1 cellular context compared by ENCODE assay signal in the genomic region with DNA sequence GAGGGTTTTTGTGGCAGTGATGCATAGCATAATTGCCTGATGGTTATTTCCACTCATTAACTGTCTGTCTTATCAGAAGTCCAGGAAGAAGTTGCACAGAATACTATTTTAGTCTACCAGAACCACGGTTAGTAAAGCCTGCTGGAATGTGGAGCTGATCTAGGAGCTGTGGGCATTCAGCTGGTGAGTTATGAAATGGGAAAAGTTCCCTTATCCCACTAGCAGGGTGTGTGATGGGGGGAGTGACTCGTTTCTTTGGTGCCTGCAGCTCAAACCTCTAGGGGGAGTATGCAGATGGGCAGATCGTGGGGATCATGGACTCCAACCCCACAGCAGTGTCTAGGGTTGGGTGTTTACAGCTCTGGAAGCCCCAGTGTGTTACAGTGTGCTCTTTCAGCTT.
TF ChIP-seq lines count a peak whose summit lies in the region.

No MANE protein-coding gene starts in this region.

TF ChIP-seq in GM12878, 131 proteins besides CTCF, POLR2A, EP300 and RAD21 (continued from another document):
- TF ChIP-seq, protein P1, sequence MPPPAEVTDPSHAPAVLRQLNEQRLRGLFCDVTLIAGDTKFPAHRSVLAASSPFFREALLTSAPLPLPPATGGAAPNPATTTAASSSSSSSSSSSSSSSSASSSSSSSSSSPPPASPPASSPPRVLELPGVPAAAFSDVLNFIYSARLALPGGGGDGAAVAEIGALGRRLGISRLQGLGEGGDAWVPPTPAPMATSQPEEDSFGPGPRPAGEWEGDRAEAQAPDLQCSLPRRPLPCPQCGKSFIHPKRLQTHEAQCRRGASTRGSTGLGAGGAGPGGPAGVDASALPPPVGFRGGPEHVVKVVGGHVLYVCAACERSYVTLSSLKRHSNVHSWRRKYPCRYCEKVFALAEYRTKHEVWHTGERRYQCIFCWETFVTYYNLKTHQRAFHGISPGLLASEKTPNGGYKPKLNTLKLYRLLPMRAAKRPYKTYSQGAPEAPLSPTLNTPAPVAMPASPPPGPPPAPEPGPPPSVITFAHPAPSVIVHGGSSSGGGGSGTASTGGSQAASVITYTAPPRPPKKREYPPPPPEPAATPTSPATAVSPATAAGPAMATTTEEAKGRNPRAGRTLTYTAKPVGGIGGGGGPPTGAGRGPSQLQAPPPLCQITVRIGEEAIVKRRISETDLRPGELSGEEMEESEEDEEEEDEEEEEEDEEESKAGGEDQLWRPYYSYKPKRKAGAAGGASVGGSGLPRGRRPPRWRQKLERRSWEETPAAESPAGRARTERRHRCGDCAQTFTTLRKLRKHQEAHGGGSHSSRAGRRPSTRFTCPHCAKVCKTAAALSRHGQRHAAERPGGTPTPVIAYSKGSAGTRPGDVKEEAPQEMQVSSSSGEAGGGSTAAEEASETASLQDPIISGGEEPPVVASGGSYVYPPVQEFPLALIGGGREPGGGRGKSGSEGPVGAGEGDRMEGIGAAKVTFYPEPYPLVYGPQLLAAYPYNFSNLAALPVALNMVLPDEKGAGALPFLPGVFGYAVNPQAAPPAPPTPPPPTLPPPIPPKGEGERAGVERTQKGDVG (CRISPR knock-in tag; IDR thresholded peaks at IDR 0.05), result no peak
- TF ChIP-seq, protein P2, sequence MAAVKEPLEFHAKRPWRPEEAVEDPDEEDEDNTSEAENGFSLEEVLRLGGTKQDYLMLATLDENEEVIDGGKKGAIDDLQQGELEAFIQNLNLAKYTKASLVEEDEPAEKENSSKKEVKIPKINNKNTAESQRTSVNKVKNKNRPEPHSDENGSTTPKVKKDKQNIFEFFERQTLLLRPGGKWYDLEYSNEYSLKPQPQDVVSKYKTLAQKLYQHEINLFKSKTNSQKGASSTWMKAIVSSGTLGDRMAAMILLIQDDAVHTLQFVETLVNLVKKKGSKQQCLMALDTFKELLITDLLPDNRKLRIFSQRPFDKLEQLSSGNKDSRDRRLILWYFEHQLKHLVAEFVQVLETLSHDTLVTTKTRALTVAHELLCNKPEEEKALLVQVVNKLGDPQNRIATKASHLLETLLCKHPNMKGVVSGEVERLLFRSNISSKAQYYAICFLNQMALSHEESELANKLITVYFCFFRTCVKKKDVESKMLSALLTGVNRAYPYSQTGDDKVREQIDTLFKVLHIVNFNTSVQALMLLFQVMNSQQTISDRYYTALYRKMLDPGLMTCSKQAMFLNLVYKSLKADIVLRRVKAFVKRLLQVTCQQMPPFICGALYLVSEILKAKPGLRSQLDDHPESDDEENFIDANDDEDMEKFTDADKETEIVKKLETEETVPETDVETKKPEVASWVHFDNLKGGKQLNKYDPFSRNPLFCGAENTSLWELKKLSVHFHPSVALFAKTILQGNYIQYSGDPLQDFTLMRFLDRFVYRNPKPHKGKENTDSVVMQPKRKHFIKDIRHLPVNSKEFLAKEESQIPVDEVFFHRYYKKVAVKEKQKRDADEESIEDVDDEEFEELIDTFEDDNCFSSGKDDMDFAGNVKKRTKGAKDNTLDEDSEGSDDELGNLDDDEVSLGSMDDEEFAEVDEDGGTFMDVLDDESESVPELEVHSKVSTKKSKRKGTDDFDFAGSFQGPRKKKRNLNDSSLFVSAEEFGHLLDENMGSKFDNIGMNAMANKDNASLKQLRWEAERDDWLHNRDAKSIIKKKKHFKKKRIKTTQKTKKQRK (IDR thresholded peaks at IDR 0.05; ENCODE audit: low read depth, low read length), result no peak
- TF ChIP-seq, protein P3, sequence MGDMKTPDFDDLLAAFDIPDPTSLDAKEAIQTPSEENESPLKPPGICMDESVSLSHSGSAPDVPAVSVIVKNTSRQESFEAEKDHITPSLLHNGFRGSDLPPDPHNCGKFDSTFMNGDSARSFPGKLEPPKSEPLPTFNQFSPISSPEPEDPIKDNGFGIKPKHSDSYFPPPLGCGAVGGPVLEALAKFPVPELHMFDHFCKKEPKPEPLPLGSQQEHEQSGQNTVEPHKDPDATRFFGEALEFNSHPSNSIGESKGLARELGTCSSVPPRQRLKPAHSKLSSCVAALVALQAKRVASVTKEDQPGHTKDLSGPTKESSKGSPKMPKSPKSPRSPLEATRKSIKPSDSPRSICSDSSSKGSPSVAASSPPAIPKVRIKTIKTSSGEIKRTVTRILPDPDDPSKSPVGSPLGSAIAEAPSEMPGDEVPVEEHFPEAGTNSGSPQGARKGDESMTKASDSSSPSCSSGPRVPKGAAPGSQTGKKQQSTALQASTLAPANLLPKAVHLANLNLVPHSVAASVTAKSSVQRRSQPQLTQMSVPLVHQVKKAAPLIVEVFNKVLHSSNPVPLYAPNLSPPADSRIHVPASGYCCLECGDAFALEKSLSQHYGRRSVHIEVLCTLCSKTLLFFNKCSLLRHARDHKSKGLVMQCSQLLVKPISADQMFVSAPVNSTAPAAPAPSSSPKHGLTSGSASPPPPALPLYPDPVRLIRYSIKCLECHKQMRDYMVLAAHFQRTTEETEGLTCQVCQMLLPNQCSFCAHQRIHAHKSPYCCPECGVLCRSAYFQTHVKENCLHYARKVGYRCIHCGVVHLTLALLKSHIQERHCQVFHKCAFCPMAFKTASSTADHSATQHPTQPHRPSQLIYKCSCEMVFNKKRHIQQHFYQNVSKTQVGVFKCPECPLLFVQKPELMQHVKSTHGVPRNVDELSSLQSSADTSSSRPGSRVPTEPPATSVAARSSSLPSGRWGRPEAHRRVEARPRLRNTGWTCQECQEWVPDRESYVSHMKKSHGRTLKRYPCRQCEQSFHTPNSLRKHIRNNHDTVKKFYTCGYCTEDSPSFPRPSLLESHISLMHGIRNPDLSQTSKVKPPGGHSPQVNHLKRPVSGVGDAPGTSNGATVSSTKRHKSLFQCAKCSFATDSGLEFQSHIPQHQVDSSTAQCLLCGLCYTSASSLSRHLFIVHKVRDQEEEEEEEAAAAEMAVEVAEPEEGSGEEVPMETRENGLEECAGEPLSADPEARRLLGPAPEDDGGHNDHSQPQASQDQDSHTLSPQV (IDR thresholded peaks at IDR 0.05), result no peak
- no peak for TF ChIP-seq MYC (IDR thresholded peaks at IDR 0.05; ENCODE audit: insufficient read depth, insufficient read length, insufficient replicate concordance, low read length, severe bottlenecking)
- TF ChIP-seq, protein P4, sequence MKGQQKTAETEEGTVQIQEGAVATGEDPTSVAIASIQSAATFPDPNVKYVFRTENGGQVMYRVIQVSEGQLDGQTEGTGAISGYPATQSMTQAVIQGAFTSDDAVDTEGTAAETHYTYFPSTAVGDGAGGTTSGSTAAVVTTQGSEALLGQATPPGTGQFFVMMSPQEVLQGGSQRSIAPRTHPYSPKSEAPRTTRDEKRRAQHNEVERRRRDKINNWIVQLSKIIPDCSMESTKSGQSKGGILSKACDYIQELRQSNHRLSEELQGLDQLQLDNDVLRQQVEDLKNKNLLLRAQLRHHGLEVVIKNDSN (IDR thresholded peaks at IDR 0.05; ENCODE audit: borderline replicate concordance, extremely low read length, insufficient read depth, low read depth, low read length), result no peak
- no peak for TF ChIP-seq NR2F1 (conservative IDR thresholded peaks at IDR 0.05)
- TF ChIP-seq, protein P5, sequence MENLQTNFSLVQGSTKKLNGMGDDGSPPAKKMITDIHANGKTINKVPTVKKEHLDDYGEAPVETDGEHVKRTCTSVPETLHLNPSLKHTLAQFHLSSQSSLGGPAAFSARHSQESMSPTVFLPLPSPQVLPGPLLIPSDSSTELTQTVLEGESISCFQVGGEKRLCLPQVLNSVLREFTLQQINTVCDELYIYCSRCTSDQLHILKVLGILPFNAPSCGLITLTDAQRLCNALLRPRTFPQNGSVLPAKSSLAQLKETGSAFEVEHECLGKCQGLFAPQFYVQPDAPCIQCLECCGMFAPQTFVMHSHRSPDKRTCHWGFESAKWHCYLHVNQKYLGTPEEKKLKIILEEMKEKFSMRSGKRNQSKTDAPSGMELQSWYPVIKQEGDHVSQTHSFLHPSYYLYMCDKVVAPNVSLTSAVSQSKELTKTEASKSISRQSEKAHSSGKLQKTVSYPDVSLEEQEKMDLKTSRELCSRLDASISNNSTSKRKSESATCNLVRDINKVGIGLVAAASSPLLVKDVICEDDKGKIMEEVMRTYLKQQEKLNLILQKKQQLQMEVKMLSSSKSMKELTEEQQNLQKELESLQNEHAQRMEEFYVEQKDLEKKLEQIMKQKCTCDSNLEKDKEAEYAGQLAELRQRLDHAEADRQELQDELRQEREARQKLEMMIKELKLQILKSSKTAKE (IDR thresholded peaks at IDR 0.05; ENCODE audit: low read depth, poor library complexity, severe bottlenecking), result no peak
- no peak for TF ChIP-seq ZSCAN29 (IDR thresholded peaks at IDR 0.05)
- TF ChIP-seq RUNX3 (IDR thresholded peaks at IDR 0.05; ENCODE audit: low read length), result no peak
- TF ChIP-seq TAF1 (IDR thresholded peaks at IDR 0.05; ENCODE audit: borderline replicate concordance, low read depth, low read length), result no peak
- no peak for TF ChIP-seq BHLHE40 (IDR thresholded peaks at IDR 0.05; ENCODE audit: borderline replicate concordance in 1 of 2, low read depth in 2 of 2, low read length in 1 of 2)
- TF ChIP-seq, protein P6, sequence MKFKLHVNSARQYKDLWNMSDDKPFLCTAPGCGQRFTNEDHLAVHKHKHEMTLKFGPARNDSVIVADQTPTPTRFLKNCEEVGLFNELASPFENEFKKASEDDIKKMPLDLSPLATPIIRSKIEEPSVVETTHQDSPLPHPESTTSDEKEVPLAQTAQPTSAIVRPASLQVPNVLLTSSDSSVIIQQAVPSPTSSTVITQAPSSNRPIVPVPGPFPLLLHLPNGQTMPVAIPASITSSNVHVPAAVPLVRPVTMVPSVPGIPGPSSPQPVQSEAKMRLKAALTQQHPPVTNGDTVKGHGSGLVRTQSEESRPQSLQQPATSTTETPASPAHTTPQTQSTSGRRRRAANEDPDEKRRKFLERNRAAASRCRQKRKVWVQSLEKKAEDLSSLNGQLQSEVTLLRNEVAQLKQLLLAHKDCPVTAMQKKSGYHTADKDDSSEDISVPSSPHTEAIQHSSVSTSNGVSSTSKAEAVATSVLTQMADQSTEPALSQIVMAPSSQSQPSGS (IDR thresholded peaks at IDR 0.05; ENCODE audit: low read length), result no peak
- TF ChIP-seq FOXM1 (IDR thresholded peaks at IDR 0.05; ENCODE audit: low read depth, low read length), result no peak
